In the genomic region with DNA sequence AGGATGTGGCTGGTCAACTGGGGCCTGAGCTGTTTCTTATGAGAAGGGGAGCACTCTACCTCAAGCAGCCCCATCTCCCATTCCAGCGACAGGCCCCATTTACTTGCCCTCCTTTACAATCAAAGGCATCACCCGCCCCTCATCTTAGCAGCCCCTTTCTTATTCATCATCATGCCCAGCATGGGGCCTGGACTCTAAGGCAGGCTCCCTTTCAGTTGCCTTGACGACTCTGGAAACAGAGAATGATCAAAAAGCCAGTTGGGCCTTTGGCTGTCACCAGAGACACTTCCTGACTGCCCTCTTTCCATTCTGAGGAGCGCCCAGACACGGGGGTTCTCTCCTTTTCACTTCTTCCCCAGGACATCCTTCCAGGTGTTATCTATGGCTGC, we compare ENCODE assay signal across 20 cellular contexts. TPM values are rescaled to one million over a fixed set of nuclear protein-coding genes. Genes with fewer than 3 reads are reported as not detected.
"Had no signal": no experiment of that assay in that cellular context is flagged by ENCODE, and none has a peak within 500 bp of the region (broad histone marks: within the 10 kb centered on the region; RNA-seq: fewer than 3 reads in every experiment).

No MANE protein-coding gene starts in this region.

- H3K36me3 Mint-ChIP-seq: activated naive CD4-positive, alpha-beta T cell treated with anti-CD3 and anti-CD28 coated beads, Interleukin-2, amount 10 ng/mL, durations not matched to agents 7 days and 5 days had no signal

- H3K9me3 ChIP-seq: right lobe of liver, suprapubic skin had no signal

- H3K27ac Mint-ChIP-seq: activated naive CD4-positive, alpha-beta T cell treated with anti-CD3 and anti-CD28 coated beads, Interleukin-2, amount 10 ng/mL, durations not matched to agents 7 days and 5 days; activated T-helper 17 cell treated with anti-CD3 and anti-CD28 coated beads, Interleukin-2, amount 50 U/mL, for 72 hours; effector memory CD8-positive, alpha-beta T cell; nephron; stimulated activated naive CD8-positive, alpha-beta T cell treated with anti-CD3 and anti-CD28 coated beads, Interleukin-15, Interleukin-2, amounts not matched to agents 100 ng/mL and 50 ng/mL, for 24 hours had no signal

- H3K4me3 ChIP-seq: right lobe of liver, smooth muscle cell, suprapubic skin had no signal

- ATAC-seq: activated T-helper 17 cell treated with anti-CD3 and anti-CD28 coated beads, Interleukin-2, amount 50 U/mL, for 72 hours; effector memory CD8-positive, alpha-beta T cell had no signal

- H3K27ac ChIP-seq: epithelial cell of prostate, right lobe of liver, suprapubic skin had no signal

- H3K9me3 Mint-ChIP-seq: activated naive CD4-positive, alpha-beta T cell treated with anti-CD3 and anti-CD28 coated beads, Interleukin-2, amount 10 ng/mL, durations not matched to agents 7 days and 5 days; activated T-helper 17 cell treated with anti-CD3 and anti-CD28 coated beads, Interleukin-2, amount 50 U/mL, for 72 hours; nephron; stimulated activated naive CD8-positive, alpha-beta T cell treated with anti-CD3 and anti-CD28 coated beads, Interleukin-15, Interleukin-2, amounts not matched to agents 100 ng/mL and 50 ng/mL, for 24 hours had no signal

- H3K27me3 ChIP-seq: right lobe of liver had no signal

- H3K4me2 ChIP-seq: smooth muscle cell had no signal

- FAIRE-seq: astrocyte, bronchial epithelial cell had no signal

- H3K4me3 Mint-ChIP-seq: activated naive CD4-positive, alpha-beta T cell treated with anti-CD3 and anti-CD28 coated beads, Interleukin-2, amount 10 ng/mL, durations not matched to agents 7 days and 5 days; activated T-helper 17 cell treated with anti-CD3 and anti-CD28 coated beads, Interleukin-2, amount 50 U/mL, for 72 hours; effector memory CD8-positive, alpha-beta T cell; nephron; stimulated activated naive CD8-positive, alpha-beta T cell treated with anti-CD3 and anti-CD28 coated beads, Interleukin-15, Interleukin-2, amounts not matched to agents 100 ng/mL and 50 ng/mL, for 24 hours had no signal

- DNase-seq: activated CD4-positive, alpha-beta T cell treated with anti-CD3 and anti-CD28 coated beads for 1 hour; activated CD4-positive, alpha-beta T cell treated with anti-CD3 and anti-CD28 coated beads, Interleukin-2, amount 50 U/mL, for 48 hours; activated naive CD4-positive, alpha-beta T cell treated with anti-CD3 and anti-CD28 coated beads, Interleukin-2, amount 10 ng/mL, durations not matched to agents 7 days and 5 days; effector memory CD8-positive, alpha-beta T cell; foreskin melanocyte; T1000; trophoblast cell had no signal

- H3K4me1 ChIP-seq: right lobe of liver, suprapubic skin had no signal

- H3K36me3 ChIP-seq: right lobe of liver, suprapubic skin had no signal

- H3K4me1 Mint-ChIP-seq: activated naive CD4-positive, alpha-beta T cell treated with anti-CD3 and anti-CD28 coated beads, Interleukin-2, amount 10 ng/mL, durations not matched to agents 7 days and 5 days; activated T-helper 17 cell treated with anti-CD3 and anti-CD28 coated beads, Interleukin-2, amount 50 U/mL, for 72 hours; nephron had no signal

RNA-seq across cellular contexts. Expression of a gene that starts 11.2 kb away (rescaled TPM):
- total RNA-seq: activated T-helper 17 cell treated with anti-CD3 and anti-CD28 coated beads, Interleukin-2, amount 50 U/mL, for 72 hours; bronchial epithelial cell; dermis blood vessel endothelial cell; osteoblast; pulmonary artery endothelial cell; suprapubic skin had no signal
- polyA plus RNA-seq: fibroblast of lung, smooth muscle cell had no signal
